Comparison of ENCODE assay signal across 8 cellular contexts in genomic region chr20:43666376-43667328, GRCh38. TPM values are rescaled to one million over a fixed set of nuclear protein-coding genes. Genes with fewer than 3 reads are reported as not detected.
DNase-seq lines count a peak whose midpoint lies in the region; ATAC-seq and TF ChIP-seq lines count a peak whose summit lies in the region.

Gene MYBL2 (plus strand): TSS chr20:43667114. CDS start chr20:43667284, 170 bp downstream.

- H3K4me3 ChIP-seq in dorsolateral prefrontal cortex = peak within 1 kb of the TSS in 53 of 59 donors; percentile 7 to 60 (median 42)
- H3K4me3 ChIP-seq in mesodermal cell (ENCODE audit: extremely low read depth, insufficient read depth, low read length, poor library complexity, severe bottlenecking) = peak within 1 kb of the TSS; percentile 65

- H3K27ac ChIP-seq in dorsolateral prefrontal cortex (no peak within 1 kb of the TSS), mesodermal cell (ENCODE audit: low read depth, low read length, severe bottlenecking) (peak within 1 kb of the TSS; percentile 29)

- peaks cover 12% of the 10 kb centered on the region for H3K4me1 Mint-ChIP-seq in activated CD4-positive, alpha-beta T cell treated with anti-CD3 and anti-CD28 coated beads, Interleukin-2, amount 10 ng/mL, durations not matched to agents 24 days and 14 days
- no peaks in the 10 kb centered on the region for H3K4me1 Mint-ChIP-seq in stimulated activated effector memory CD8-positive, alpha-beta T cell treated with anti-CD3 and anti-CD28 coated beads, Interleukin-12 subunit alpha, Interleukin-12 subunit beta, amount 100 ng/mL, for 72 hours

- peaks cover 0 to 54% (median 36%) of the 10 kb centered on the region in 45 donors for H3K27me3 ChIP-seq in dorsolateral prefrontal cortex

- no peaks in the 10 kb centered on the region for H3K9me3 ChIP-seq in mesodermal cell (ENCODE audit: control insufficient read depth, low read length)

- WGBS in mesodermal cell (ENCODE audit: insufficient coverage in 2 of 2), 2 experiments = 5 to 8% methylated on average over 35 to 53 of the region's 90 CpGs

- TF ChIP-seq CTCF in AG09319 (IDR thresholded peaks at IDR 0.05; ENCODE audit: low read depth, low read length) = no peak
- TF ChIP-seq CTCF in dorsolateral prefrontal cortex (IDR thresholded peaks at IDR 0.05 in 54 of 56, conservative IDR thresholded peaks at IDR 0.05 in 2 of 56; ENCODE audit: low read depth in 1 of 56, partially characterized antibody in 56 of 56) = no peak

- DNase-seq in AG09319 (ENCODE audit: extremely low read depth, low read depth) (peak; percentile 10), NCI-H446 treated with DMSO at 0.1 percent for 48 hours (lab: John Stamatoyannopoulos, UW) (peak; percentile 50), dorsolateral prefrontal cortex (peak in 1 of 10 donors; percentile 46)
- DNase-seq in activated CD4-positive, alpha-beta T cell treated with anti-CD3 and anti-CD28 coated beads, Interleukin-2, amount 10 ng/mL, durations not matched to agents 24 days and 14 days = peak; percentile 93
- peak; percentile 62 to 82 for DNase-seq in stimulated activated effector memory CD8-positive, alpha-beta T cell treated with anti-CD3 and anti-CD28 coated beads, Interleukin-12 subunit alpha, Interleukin-12 subunit beta, amount 100 ng/mL, for 72 hours (ENCODE audit: low spot score in 2 of 2)

- ATAC-seq in GM18868 (IDR thresholded peaks at IDR 0.05; ENCODE audit: unreplicated experiment) = peak; percentile 84
- ATAC-seq in HG03103 (IDR thresholded peaks at IDR 0.05; ENCODE audit: low read depth, unreplicated experiment) = peak; percentile 62
- ATAC-seq in stimulated activated effector memory CD8-positive, alpha-beta T cell treated with anti-CD3 and anti-CD28 coated beads, Interleukin-12 subunit alpha, Interleukin-12 subunit beta, amount 100 ng/mL, for 72 hours = peak; percentile 91

- peaks cover 3% of the 10 kb centered on the region for H3K36me3 Mint-ChIP-seq in activated CD4-positive, alpha-beta T cell treated with anti-CD3 and anti-CD28 coated beads, Interleukin-2, amount 10 ng/mL, durations not matched to agents 24 days and 14 days (ENCODE audit: low read depth)
- H3K36me3 Mint-ChIP-seq in stimulated activated effector memory CD8-positive, alpha-beta T cell treated with anti-CD3 and anti-CD28 coated beads, Interleukin-12 subunit alpha, Interleukin-12 subunit beta, amount 100 ng/mL, for 72 hours = peaks cover 13% of the 10 kb centered on the region

- peaks cover 5% of the 10 kb centered on the region for H3K27me3 Mint-ChIP-seq in activated CD4-positive, alpha-beta T cell treated with anti-CD3 and anti-CD28 coated beads, Interleukin-2, amount 10 ng/mL, durations not matched to agents 24 days and 14 days

- peaks cover 9% of the 10 kb centered on the region for H3K4me1 ChIP-seq in mesodermal cell (ENCODE audit: control insufficient read depth, insufficient read depth, low read length, poor library complexity, severe bottlenecking)

- peaks cover 15% of the 10 kb centered on the region for H3K36me3 ChIP-seq in mesodermal cell (ENCODE audit: control insufficient read depth, insufficient read depth, low read length)

- H3K9me3 Mint-ChIP-seq in activated CD4-positive, alpha-beta T cell treated with anti-CD3 and anti-CD28 coated beads, Interleukin-2, amount 10 ng/mL, durations not matched to agents 24 days and 14 days = no peaks in the 10 kb centered on the region
- no peaks in the 10 kb centered on the region for H3K9me3 Mint-ChIP-seq in stimulated activated effector memory CD8-positive, alpha-beta T cell treated with anti-CD3 and anti-CD28 coated beads, Interleukin-12 subunit alpha, Interleukin-12 subunit beta, amount 100 ng/mL, for 72 hours

- intact Hi-C loops in activated CD4-positive, alpha-beta T cell treated with anti-CD3 and anti-CD28 coated beads, Interleukin-2, amount 10 ng/mL, durations not matched to agents 24 days and 14 days (cut with micrococcal nuclease) = loop anchor here (2.0 kb wide), 1 partner anchor 76 kb away; the partner anchor contains the start of gene IFT52
- intact Hi-C loops in dorsolateral prefrontal cortex (cut with DNase I) = no loop called here

- H3K27ac Mint-ChIP-seq in activated CD4-positive, alpha-beta T cell treated with anti-CD3 and anti-CD28 coated beads, Interleukin-2, amount 10 ng/mL, durations not matched to agents 24 days and 14 days = peak within 1 kb of the TSS; percentile 90
- no peak within 1 kb of the TSS for H3K27ac Mint-ChIP-seq in stimulated activated effector memory CD8-positive, alpha-beta T cell treated with anti-CD3 and anti-CD28 coated beads, Interleukin-12 subunit alpha, Interleukin-12 subunit beta, amount 100 ng/mL, for 72 hours

- H3K4me3 Mint-ChIP-seq in activated CD4-positive, alpha-beta T cell treated with anti-CD3 and anti-CD28 coated beads, Interleukin-2, amount 10 ng/mL, durations not matched to agents 24 days and 14 days = peak within 1 kb of the TSS; percentile 84
- peak within 1 kb of the TSS; percentile 64 for H3K4me3 Mint-ChIP-seq in stimulated activated effector memory CD8-positive, alpha-beta T cell treated with anti-CD3 and anti-CD28 coated beads, Interleukin-12 subunit alpha, Interleukin-12 subunit beta, amount 100 ng/mL, for 72 hours

RNA-seq across cellular contexts. Expression of gene MYBL2, which starts in this region (rescaled TPM):
- total RNA-seq in activated CD4-positive, alpha-beta T cell treated with anti-CD3 and anti-CD28 coated beads, Interleukin-2, amount 10 ng/mL, durations not matched to agents 24 days and 14 days = 108 and 110 TPM in 2 replicates
- total RNA-seq in dorsolateral prefrontal cortex = under 1 TPM in 26 of 120 experiments, not detected in 94; 0.18 to 0.79 (median 0.25) TPM
- polyA plus RNA-seq in mesodermal cell (2013, experiment 1 of 2) = 87.4 TPM
- polyA plus RNA-seq in mesodermal cell (2013, experiment 2 of 2) = 75.3 TPM

Comparison
In these comparisons a context has a peak if more than half of its experiments do, and no peak if none do; other contexts are left out.
1. RNA of gene MYBL2 (total RNA-seq): 108 to 110 TPM in activated CD4-positive, alpha-beta T cell treated with anti-CD3 and anti-CD28 coated beads, Interleukin-2, amount 10 ng/mL, durations not matched to agents 24 days and 14 days; 0.18 to 0.79 TPM in dorsolateral prefrontal cortex; every median in the first group is over 10 times any median in the second.
2. Peak in every context shown above with its lines, with median percentiles within 50 percentile points of each other: ATAC-seq.